In the genomic region with DNA sequence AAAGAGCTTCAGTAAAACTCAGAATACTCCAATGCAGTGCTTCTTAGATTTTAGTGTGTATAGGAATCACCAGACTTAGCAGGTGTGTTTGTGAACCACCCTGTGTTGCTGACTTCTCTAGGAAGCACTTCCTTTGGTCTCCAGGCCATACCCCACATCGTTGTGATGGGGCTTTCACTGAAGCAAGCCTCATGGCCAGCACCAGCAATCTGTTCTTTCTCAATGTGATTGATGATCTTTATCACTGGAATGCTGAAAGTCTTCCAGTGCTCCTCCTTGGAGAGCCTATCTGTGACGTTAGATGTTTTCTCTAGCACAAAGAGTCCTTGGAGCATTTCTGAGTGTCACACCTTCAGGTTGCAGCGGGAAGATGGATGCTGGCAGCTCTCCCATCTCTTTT, we compare ENCODE assay signal across 15 cellular contexts.
DNase-seq lines count a peak whose midpoint lies in the region; ATAC-seq and TF ChIP-seq lines count a peak whose summit lies in the region.
"Had no signal": no experiment of that assay in that cellular context is flagged by ENCODE, and none has a peak within 500 bp of the region (broad histone marks: within the 10 kb centered on the region; RNA-seq: fewer than 3 reads in every experiment).

No MANE protein-coding gene starts in this region.

- no peaks in the 10 kb centered on the region for H3K79me2 ChIP-seq in trophoblast cell (ENCODE audit: control insufficient read depth, insufficient read depth, low read length, poor library complexity)

- H3K79me1 ChIP-seq in trophoblast cell (ENCODE audit: low read length) = no peaks in the 10 kb centered on the region

- H3K23ac ChIP-seq in trophoblast cell (ENCODE audit: low read length) = no peak overlapping the region

- no peak overlapping the region for H2BK5ac ChIP-seq in trophoblast cell (ENCODE audit: low read depth, low read length, poor library complexity)

- H2BK120ac ChIP-seq in trophoblast cell (ENCODE audit: insufficient read depth, low read length, poor library complexity) = no peak overlapping the region

- TF ChIP-seq CTCF in nephron progenitor cell (IDR thresholded peaks at IDR 0.05) = no peak

- H2AK5ac ChIP-seq in trophoblast cell (ENCODE audit: low read length) = no peak overlapping the region

- H3K4me2 ChIP-seq in trophoblast cell (ENCODE audit: low read length) = no peak overlapping the region

- no peak overlapping the region for H2AFZ ChIP-seq in trophoblast cell (ENCODE audit: insufficient read depth, low read length, poor library complexity)

- H3K4me3 ChIP-seq in Jurkat, Clone E6-1 (ENCODE audit: low read length) = no peak overlapping the region
- no peak overlapping the region for H3K4me3 ChIP-seq in trophoblast cell (ENCODE audit: low read depth, low read length)
- H3K4me3 ChIP-seq: GM12878 had no signal

- H3K36me3 ChIP-seq in trophoblast cell (ENCODE audit: control insufficient read depth in 1 of 2, insufficient read depth in 2 of 2, low read length in 2 of 2) = peaks cover 0 to 1% of the 10 kb centered on the region in 2 experiments

- H3K27ac Mint-ChIP-seq in nephron progenitor cell = no peak overlapping the region
- H3K27ac Mint-ChIP-seq: B cell; CD4-positive, alpha-beta T cell; H9 had no signal

- no peak overlapping the region for H4K12ac ChIP-seq in trophoblast cell (ENCODE audit: low read depth, low read length)

- H3K14ac ChIP-seq in trophoblast cell (ENCODE audit: low read length) = no peak overlapping the region

- no CpG with 5 or more reads among the region's 3 CpGs for WGBS in trophoblast cell (ENCODE audit: extremely low coverage, insufficient coverage, insufficient read length)

- H3K4me1 Mint-ChIP-seq in nephron progenitor cell = no peaks in the 10 kb centered on the region
- H3K4me1 Mint-ChIP-seq: B cell, H9 had no signal

- peaks cover 0 to 10% of the 10 kb centered on the region in 2 experiments for H3K4me1 ChIP-seq in trophoblast cell (ENCODE audit: control insufficient read depth in 1 of 2, insufficient read depth in 2 of 2, low read length in 2 of 2)

- H3K9me3 Mint-ChIP-seq in nephron progenitor cell = peaks cover 13% of the 10 kb centered on the region
- H3K9me3 Mint-ChIP-seq: H9 had no signal

- H3K18ac ChIP-seq in trophoblast cell (ENCODE audit: low read length) = no peak overlapping the region

- no peaks in the 10 kb centered on the region for H3K9me3 ChIP-seq in trophoblast cell (ENCODE audit: insufficient read depth, low read depth, low read length)

- peak; percentile 8 for ATAC-seq in GM18868 (IDR thresholded peaks at IDR 0.05; ENCODE audit: unreplicated experiment)
- ATAC-seq: GM12878 had no signal

- H3K27ac ChIP-seq in trophoblast cell (ENCODE audit: low read depth, low read length) = peak overlapping the region; percentile 8

- H3K27me3 Mint-ChIP-seq in nephron progenitor cell (ENCODE audit: low read depth, poor library complexity) = no peaks in the 10 kb centered on the region
- H3K27me3 Mint-ChIP-seq: B cell; CD4-positive, alpha-beta T cell had no signal

- no peak overlapping the region for H2BK12ac ChIP-seq in trophoblast cell (ENCODE audit: low read length)

- no peak overlapping the region for H4K91ac ChIP-seq in trophoblast cell (ENCODE audit: low read depth, low read length)

- no peaks in the 10 kb centered on the region for H3K27me3 ChIP-seq in trophoblast cell (ENCODE audit: insufficient read depth, low read length)

- DNase-seq in Jurkat, Clone E6-1 (ENCODE audit: low read depth, low spot score) = peak; percentile 37
- DNase-seq in amniotic epithelial cell (ENCODE audit: low read depth) (peak; percentile 69), trophoblast cell (peak; percentile 59 to 81), LoVo (ENCODE audit: low spot score) (no peak), NCI-H128 (lab: John Stamatoyannopoulos, UW; ENCODE audit: unreplicated experiment) (no peak), nephron progenitor cell (no peak)
- DNase-seq: C1 segment of cervical spinal cord; Calu3; CD4-positive, alpha-beta T cell; DMS 273 treated with DMSO at 0.1 percent for 48 hours; GOT3; H9 had no signal

- H4K8ac ChIP-seq in trophoblast cell (ENCODE audit: low read depth, low read length) = no peak overlapping the region

- no peak overlapping the region for H3K4me3 Mint-ChIP-seq in nephron progenitor cell
- H3K4me3 Mint-ChIP-seq: B cell; CD4-positive, alpha-beta T cell; H9 had no signal

- H3K36me3 Mint-ChIP-seq in nephron progenitor cell (ENCODE audit: low read depth) = peaks cover 56% of the 10 kb centered on the region

- H3K4ac ChIP-seq in trophoblast cell (ENCODE audit: low read depth, low read length) = no peak overlapping the region

- H3K9ac ChIP-seq in trophoblast cell (ENCODE audit: low read length) = no peak overlapping the region

Comparison
In these comparisons a context has a peak if more than half of its experiments do, and no peak if none do; other contexts are left out.
1. DNase-seq: peak in Jurkat, Clone E6-1 (single experiment), amniotic epithelial cell (single experiment) and trophoblast cell (2 of 2); none in LoVo (single experiment), NCI-H128 (single experiment) and nephron progenitor cell (single experiment).